ENCODE assay signal across 7 cellular contexts in genomic region chr2:161416294-161416632, GRCh38. TPM values are rescaled to one million over a fixed set of nuclear protein-coding genes. Genes with fewer than 3 reads are reported as not detected.
A peak's percentile ranks its signal among the peaks of the same experiment; 100 is the strongest.
DNase-seq lines count a peak whose midpoint lies in the region; ATAC-seq and TF ChIP-seq lines count a peak whose summit lies in the region.

TBR1 (plus strand) TSS chr2:161416297; CDS start chr2:161416411, 114 bp downstream.

- DNase-seq in DMS53 treated with DMSO at 0.1 percent for 48 hours (lab: John Stamatoyannopoulos, UW; ENCODE audit: unreplicated experiment): peak; percentile 50
- DNase-seq in LNCaP clone FGC (ENCODE audit: low read depth): no peak
- DNase-seq in choroid plexus epithelial cell (ENCODE audit: low read depth): no peak
- DNase-seq in occipital lobe (lab: John Stamatoyannopoulos, UW): no peak
- DNase-seq in activated gamma-delta T cell treated with Interleukin-2 at 50 U/mL for 16 hours: no peak
- DNase-seq in NOMO-1 treated with DMSO at 0.1 percent for 48 hours (lab: John Stamatoyannopoulos, UW; ENCODE audit: unreplicated experiment): no peak

- H3K4me3 ChIP-seq in LNCaP clone FGC (ENCODE audit: low read depth, low read length): peak within 1 kb of the TSS; percentile 43
- peak within 1 kb of the TSS; percentile 2 for H3K4me3 ChIP-seq in choroid plexus epithelial cell (ENCODE audit: low read depth, low read length)

- ATAC-seq in HG03108 (IDR thresholded peaks at IDR 0.05; ENCODE audit: unreplicated experiment): no peak

- TF ChIP-seq CTCF in LNCaP clone FGC (IDR thresholded peaks at IDR 0.05; ENCODE audit: control insufficient read depth, extremely low read depth, insufficient read depth) (no peak), choroid plexus epithelial cell (conservative IDR thresholded peaks at IDR 0.05; ENCODE audit: low read depth, low read length) (no peak)

RNA-seq across cellular contexts. Expression of gene TBR1, which starts in this region (rescaled TPM):
- 53.7 TPM for total RNA-seq in occipital lobe
